In genomic region chr7:134771889-134772288, GRCh38 we compare ENCODE assay signal across 1 cellular context.
TF ChIP-seq lines count a peak whose summit lies in the region.

No MANE protein-coding gene starts in this region.

TF ChIP-seq in HepG2, 621 proteins besides CTCF, POLR2A, EP300 and RAD21 (continued from another document):
- TF ChIP-seq FOSL2 (CRISPR knock-in tag; IDR thresholded peaks at IDR 0.05): peak; percentile 47; the same call in 1 of the 2 replicates
- no peak for TF ChIP-seq ZNF770 (CRISPR knock-in tag; IDR thresholded peaks at IDR 0.05)
- TF ChIP-seq ZNF460 (CRISPR knock-in tag; IDR thresholded peaks at IDR 0.05; ENCODE audit: borderline replicate concordance): peak; percentile 24; the same call in 1 of the 2 replicates
